15 cellular contexts compared by ENCODE assay signal in the genomic region with DNA sequence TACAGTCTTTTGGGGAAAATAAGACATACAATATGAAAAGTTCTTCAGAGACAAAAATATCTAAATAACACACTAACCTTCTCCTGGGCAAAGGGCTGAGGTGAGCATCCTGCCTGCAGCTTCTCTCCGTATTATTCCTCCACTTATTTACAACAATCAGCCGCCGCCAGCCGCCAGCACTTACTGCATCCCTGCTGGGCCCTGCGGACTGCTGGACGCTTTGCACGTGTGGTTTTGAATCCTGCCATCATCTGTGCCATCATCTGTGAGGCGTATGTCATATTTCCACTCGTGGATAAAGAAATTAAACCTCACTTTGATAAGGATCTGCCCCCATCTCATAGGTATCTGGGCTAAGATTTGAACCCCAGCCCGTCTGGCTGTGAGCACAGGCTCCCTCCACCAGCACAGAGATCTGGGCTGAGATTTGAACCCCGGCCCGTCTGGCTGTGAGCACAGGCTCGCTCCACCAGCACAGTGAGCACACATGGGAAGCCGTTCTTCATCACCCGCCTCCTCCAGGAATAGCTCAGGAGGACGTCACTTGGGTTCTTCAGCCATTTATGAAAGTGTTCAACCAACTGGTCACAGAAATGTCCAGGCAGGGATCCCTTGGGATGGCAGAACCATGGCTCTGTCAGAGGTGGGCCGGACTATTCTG. TPM values are rescaled to one million over a fixed set of nuclear protein-coding genes. Genes with fewer than 3 reads are reported as not detected.
DNase-seq lines count a peak whose midpoint lies in the region; TF ChIP-seq lines count a peak whose summit lies in the region.
"Had no signal": no experiment of that assay in that cellular context is flagged by ENCODE, and none has a peak within 500 bp of the region (broad histone marks: within the 10 kb centered on the region; RNA-seq: fewer than 3 reads in every experiment).

No MANE protein-coding gene starts in this region.

- TF ChIP-seq CTCF in neural cell (IDR thresholded peaks at IDR 0.05; ENCODE audit: poor library complexity, severe bottlenecking) (no peak), thyroid gland (IDR thresholded peaks at IDR 0.05) (no peak)

- no peak overlapping the region for H2AFZ ChIP-seq in neural cell (ENCODE audit: low read depth, low read length)

- H3K4me2 ChIP-seq in neural cell (ENCODE audit: low read length): no peak overlapping the region

- peak; percentile 15 for TF ChIP-seq EP300 in neural cell (conservative IDR thresholded peaks at IDR 0.05; ENCODE audit: poor library complexity, severe bottlenecking)

- no peak for TF ChIP-seq POLR2A in thyroid gland (IDR thresholded peaks at IDR 0.05)

- no peaks in the 10 kb centered on the region for H3K9me2 ChIP-seq in neural cell (ENCODE audit: insufficient read depth, low read length)

- H3K36me3 ChIP-seq in neural cell (ENCODE audit: insufficient read depth, low read length) (no peaks in the 10 kb centered on the region), thyroid gland (no peaks in the 10 kb centered on the region)

- intact Hi-C loops in thyroid gland (cut with DNase I): no loop called here

- no peaks in the 10 kb centered on the region for H3K4me1 ChIP-seq in thyroid gland

- H3K79me2 ChIP-seq in neural cell (replicated peaks; ENCODE audit: insufficient read depth, low read length): no peaks in the 10 kb centered on the region

- H3K9me3 ChIP-seq in neural cell (ENCODE audit: low read length) (no peaks in the 10 kb centered on the region), thyroid gland (no peaks in the 10 kb centered on the region)

- no peak for TF ChIP-seq RAD21 in neural cell (conservative IDR thresholded peaks at IDR 0.05)

- H3F3A ChIP-seq in neural cell (ENCODE audit: insufficient read depth, low read length, poor library complexity, severe bottlenecking): no peaks in the 10 kb centered on the region

- peak in 2 of 3 experiments; percentile 73 to 86 for DNase-seq in NCI-H1417 (lab: John Stamatoyannopoulos, UW)
- peak; percentile 68 for DNase-seq in NCI-H146 (lab: John Stamatoyannopoulos, UW)
- peak; percentile 65 for DNase-seq in NCI-H748 (lab: John Stamatoyannopoulos, UW; ENCODE audit: unreplicated experiment)
- no peak for DNase-seq in thyroid gland
- DNase-seq in OCI-M2 (lab: John Stamatoyannopoulos, UW; ENCODE audit: unreplicated experiment): no peak
- DNase-seq in glomerular visceral epithelial cell (ENCODE audit: extremely low spot score): no peak
- DNase-seq: C1 segment of cervical spinal cord; Calu3; CD4-positive, alpha-beta T cell; DMS 273 treated with DMSO at 0.1 percent for 48 hours; HCEC 1CT; HFFc6 had no signal

- H4K20me1 ChIP-seq in neural cell (ENCODE audit: insufficient read depth): no peaks in the 10 kb centered on the region

- H3K9ac ChIP-seq in neural cell (ENCODE audit: low read length): no peak overlapping the region

- peak overlapping the region; percentile 25 for H3K27ac ChIP-seq in neural cell (ENCODE audit: low read length)
- no peak overlapping the region for H3K27ac ChIP-seq in thyroid gland
- H3K27ac ChIP-seq: HL-60 had no signal

- H3K27me3 ChIP-seq in neural cell (ENCODE audit: insufficient read depth, low read depth, low read length): no peaks in the 10 kb centered on the region
- no peaks in the 10 kb centered on the region for H3K27me3 ChIP-seq in thyroid gland

- 84 to 90% methylated on average over 17 of the region's 17 CpGs for WGBS in thyroid gland, 2 donors

- H3K4me3 ChIP-seq in neural cell (ENCODE audit: low read length): no peak overlapping the region
- no peak overlapping the region for H3K4me3 ChIP-seq in thyroid gland (replicated peaks in 1 of 3)
- H3K4me3 ChIP-seq: GM12878 had no signal

TF ChIP-seq in neural cell, 6 proteins besides CTCF, POLR2A, EP300 and RAD21:
- TF ChIP-seq SMC3 (conservative IDR thresholded peaks at IDR 0.05; ENCODE audit: poor library complexity) (no peak), TAF1 (IDR thresholded peaks at IDR 0.05; ENCODE audit: low read depth) (no peak), POLR2AphosphoS5 (IDR thresholded peaks at IDR 0.05) (peak; percentile 61)

RNA-seq across cellular contexts. Expression of a gene that starts 35.2 kb away (rescaled TPM):
- polyA plus RNA-seq in neural cell: 20.3 and 29.2 TPM in 2 replicates
- 36.8 and 47.5 TPM in 2 replicates for polyA minus RNA-seq in neural cell
- total RNA-seq in thyroid gland: 10 to 100 TPM; 27.4 to 49.1 (median 36.0) TPM

Comparison
In these comparisons a context has a peak if more than half of its experiments do, and no peak if none do; other contexts are left out.
1. DNase-seq: peak in NCI-H1417 (2 of 3), NCI-H146 (single experiment) and NCI-H748 (single experiment); none in thyroid gland (0 of 2), OCI-M2 (single experiment) and glomerular visceral epithelial cell (single experiment).